ENCODE assay signal across 10 cellular contexts in genomic region chr9:134328841-134329575, GRCh38. TPM values are rescaled to one million over a fixed set of nuclear protein-coding genes. Genes with fewer than 3 reads are reported as not detected.
A peak's percentile ranks its signal among the peaks of the same experiment; 100 is the strongest.
DNase-seq lines count a peak whose midpoint lies in the region; ATAC-seq, FAIRE-seq and TF ChIP-seq lines count a peak whose summit lies in the region.
"Had no signal": no experiment of that assay in that cellular context is flagged by ENCODE, and none has a peak within 500 bp of the region (broad histone marks: within the 10 kb centered on the region; RNA-seq: fewer than 3 reads in every experiment).

No MANE protein-coding gene starts in this region.

- TF ChIP-seq POLR2A in breast epithelium (IDR thresholded peaks at IDR 0.05) (no peak), spleen (IDR thresholded peaks at IDR 0.05) (no peak)

- H3K9me3 ChIP-seq in breast epithelium: no peaks in the 10 kb centered on the region
- no peaks in the 10 kb centered on the region for H3K9me3 ChIP-seq in kidney (ENCODE audit: control insufficient read depth in 1 of 2, low read length in 2 of 2)
- H3K9me3 ChIP-seq in spleen: no peaks in the 10 kb centered on the region

- peak overlapping the region; percentile 82 to 86 for H3K9ac ChIP-seq in kidney (ENCODE audit: low read length in 2 of 2)

- no peak for TF ChIP-seq CTCF in breast epithelium (IDR thresholded peaks at IDR 0.05)
- no peak for TF ChIP-seq CTCF in kidney (IDR thresholded peaks at IDR 0.05; ENCODE audit: borderline replicate concordance, extremely low read depth, insufficient read depth)
- no peak for TF ChIP-seq CTCF in spleen (IDR thresholded peaks at IDR 0.05 in 8 of 11, conservative IDR thresholded peaks at IDR 0.05 in 3 of 11)

- H3K27ac ChIP-seq in breast epithelium (peak overlapping the region; percentile 73 to 89), kidney (ENCODE audit: low read depth in 2 of 2, low read length in 2 of 2) (peak overlapping the region; percentile 80 to 90), spleen (peak overlapping the region in 7 of 8 donors; percentile 51 to 90 (median 85))

- ATAC-seq in HG02588 (IDR thresholded peaks at IDR 0.05; ENCODE audit: unreplicated experiment) (no peak), GM21786 (IDR thresholded peaks at IDR 0.05; ENCODE audit: unreplicated experiment) (no peak), HG03457 (IDR thresholded peaks at IDR 0.05; ENCODE audit: unreplicated experiment) (no peak)
- ATAC-seq: T-cell had no signal

- H3K4me3 ChIP-seq in breast epithelium (peak overlapping the region; percentile 61 to 94 (median 80)), kidney (ENCODE audit: low read length in 2 of 2) (peak overlapping the region; percentile 77 to 82), spleen (peak overlapping the region in 7 of 8 donors; percentile 53 to 86 (median 63))

- peak; percentile 36 for DNase-seq in HCEC 1CT
- no peak for DNase-seq in breast epithelium (ENCODE audit: low spot score in 2 of 2)
- peak; percentile 83 for DNase-seq in kidney
- no peak for DNase-seq in spleen
- no peak for DNase-seq in NCI-H1105 (lab: John Stamatoyannopoulos, UW)
- DNase-seq: cerebellar nuclear complex, T-cell had no signal

- H3K27me3 ChIP-seq in breast epithelium: no peaks in the 10 kb centered on the region
- peaks cover 0 to 5% (median 0%) of the 10 kb centered on the region in 7 donors for H3K27me3 ChIP-seq in spleen (replicated peaks in 1 of 7)

- peaks cover 33 to 34% of the 10 kb centered on the region in 2 donors for H3K4me1 ChIP-seq in breast epithelium
- H3K4me1 ChIP-seq in kidney (ENCODE audit: control insufficient read depth in 1 of 2, insufficient read depth in 1 of 2, low read depth in 1 of 2, low read length in 2 of 2): peaks cover 54 to 71% of the 10 kb centered on the region in 2 donors
- H3K4me1 ChIP-seq in spleen: peaks cover 22 to 91% (median 73%) of the 10 kb centered on the region in 6 donors

- no peak for FAIRE-seq in kidney (lab: Jason Lieb, UNC)

- WGBS in spleen, 5 donors: 40 to 86% (median 76%) methylated on average over 12 to 31 of the region's 31 CpGs

- no peaks in the 10 kb centered on the region for H3K36me3 ChIP-seq in breast epithelium
- no peaks in the 10 kb centered on the region for H3K36me3 ChIP-seq in kidney (ENCODE audit: control insufficient read depth in 1 of 2, insufficient read depth in 2 of 2, low read length in 2 of 2)
- H3K36me3 ChIP-seq in spleen: no peaks in the 10 kb centered on the region

- intact Hi-C loops in breast epithelium (cut with DNase I; ENCODE audit: low total_unique reads) (loop anchor here (5.0 to 10.0 kb wide), 2 partner anchors 106 to 112 kb away; no protein-coding TSS in a partner anchor), kidney (cut with DNase I) (no loop called here), spleen (cut with DNase I; ENCODE audit: low total_unique reads) (loop anchor here (10.0 kb wide), 1 partner anchor 154 kb away; no protein-coding TSS in a partner anchor)

RNA-seq across cellular contexts. Expression of gene RXRA, which starts 2.8 kb away (rescaled TPM):
- 10 to 100 TPM; 31.0 to 63.0 (median 31.5) TPM for total RNA-seq in breast epithelium
- 49.5 TPM for total RNA-seq in kidney
- polyA plus RNA-seq in kidney (ENCODE audit: insufficient read depth, low read depth, low replicate concordance): 24.0 TPM
- total RNA-seq in spleen: 100 to 1,000 TPM in 2 of 7 donors, 10 to 100 TPM in 5; 67.7 to 116 (median 95.6) TPM
- 10 to 100 TPM; 10.9 to 40.4 (median 11.9) TPM for polyA plus RNA-seq in spleen

Comparison
In these comparisons a context has a peak if more than half of its experiments do, and no peak if none do; other contexts are left out.
1. DNase-seq: peak in HCEC 1CT (single experiment) and kidney (single experiment); none in breast epithelium (0 of 2), spleen (single experiment) and NCI-H1105 (single experiment).
2. Peak in every context shown above with its lines, with median percentiles within 50 percentile points of each other: H3K27ac ChIP-seq and H3K4me3 ChIP-seq.